14 cellular contexts compared by ENCODE assay signal in the genomic region with DNA sequence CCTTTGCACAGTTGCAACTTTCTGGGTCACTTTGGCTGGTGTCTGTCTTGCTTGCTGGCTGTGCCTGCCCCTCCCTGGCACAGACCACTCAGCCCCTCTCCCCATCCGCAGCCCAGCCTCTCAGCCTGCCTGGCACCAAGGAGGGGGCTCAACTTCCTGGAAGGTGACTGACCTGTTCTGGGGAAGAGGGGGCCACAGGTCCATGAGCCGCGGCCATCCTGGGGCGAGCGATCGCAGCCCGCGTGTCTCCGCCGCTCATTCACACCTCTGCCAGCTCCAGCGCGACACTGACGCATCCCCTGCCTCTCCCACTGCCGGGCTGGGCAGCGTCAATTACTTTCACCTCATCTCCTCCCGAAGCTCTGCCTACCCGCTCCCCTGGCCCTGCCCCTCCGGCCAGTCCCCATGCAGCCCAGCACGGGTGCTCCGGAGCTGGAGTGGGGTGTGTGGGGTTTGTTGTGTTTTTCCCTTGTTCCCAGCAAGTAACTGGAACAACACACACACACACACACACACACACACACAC.
"Had no signal": no experiment of that assay in that cellular context is flagged by ENCODE, and none has a peak within 500 bp of the region (broad histone marks: within the 10 kb centered on the region; RNA-seq: fewer than 3 reads in every experiment).

No MANE protein-coding gene starts in this region.

- ATAC-seq: left colon had no signal

- H3K27ac ChIP-seq: parathyroid adenoma, stomach, thyroid gland had no signal

- H3K36me3 ChIP-seq: thyroid gland had no signal

- H3K4me3 ChIP-seq: skin epidermis, stomach, thyroid gland had no signal

- H3K36me3 Mint-ChIP-seq: activated naive CD8-positive, alpha-beta T cell; memory B cell had no signal

- H3K27ac Mint-ChIP-seq: activated CD4-positive, alpha-beta T cell treated with anti-CD3 and anti-CD28 coated beads, Interleukin-2, amount 10 ng/mL, durations not matched to agents 7 days and 5 days; activated naive CD8-positive, alpha-beta T cell; memory B cell; nephron progenitor cell had no signal

- DNase-seq: activated CD4-positive, alpha-beta T cell treated with anti-CD3 and anti-CD28 coated beads, Interleukin-2, amount 10 ng/mL, durations not matched to agents 7 days and 5 days; activated CD4-positive, CD25-positive, alpha-beta regulatory T cell; activated effector memory CD4-positive, alpha-beta T cell treated with anti-CD3 and anti-CD28 coated beads, Interleukin-2, amount 50 U/mL, for 16 hours; effector memory CD4-positive, alpha-beta T cell; left colon; nephron progenitor cell; stimulated activated CD4-positive, alpha-beta T cell treated with anti-CD3 and anti-CD28 coated beads, Interleukin-4, amount 100 ng/mL, for 4 hours; stomach; T-helper 2 cell; thyroid gland had no signal

- H3K4me1 ChIP-seq: parathyroid adenoma, thyroid gland had no signal

- H3K9ac ChIP-seq: parathyroid adenoma had no signal

- H3K27me3 ChIP-seq: stomach, thyroid gland had no signal

- H3K27me3 Mint-ChIP-seq: activated CD4-positive, alpha-beta T cell treated with anti-CD3 and anti-CD28 coated beads, Interleukin-2, amount 10 ng/mL, durations not matched to agents 7 days and 5 days; activated naive CD8-positive, alpha-beta T cell had no signal

- H3K9me3 ChIP-seq: stomach, thyroid gland had no signal

- H3K9me3 Mint-ChIP-seq: activated CD4-positive, alpha-beta T cell treated with anti-CD3 and anti-CD28 coated beads, Interleukin-2, amount 10 ng/mL, durations not matched to agents 7 days and 5 days; memory B cell; nephron progenitor cell had no signal

- H3K4me3 Mint-ChIP-seq: activated CD4-positive, alpha-beta T cell treated with anti-CD3 and anti-CD28 coated beads, Interleukin-2, amount 10 ng/mL, durations not matched to agents 7 days and 5 days; activated naive CD8-positive, alpha-beta T cell; memory B cell; nephron progenitor cell had no signal

- H3K4me1 Mint-ChIP-seq: memory B cell had no signal
